10 cellular contexts compared by ENCODE assay signal in genomic region chr19:41377977-41378707, GRCh38. TPM values are rescaled to one million over a fixed set of nuclear protein-coding genes. Genes with fewer than 3 reads are reported as not detected.
A peak's percentile ranks its signal among the peaks of the same experiment; 100 is the strongest.
DNase-seq lines count a peak whose midpoint lies in the region; ATAC-seq, FAIRE-seq and TF ChIP-seq lines count a peak whose summit lies in the region.
"Had no signal": no experiment of that assay in that cellular context is flagged by ENCODE, and none has a peak within 500 bp of the region (broad histone marks: within the 10 kb centered on the region; RNA-seq: fewer than 3 reads in every experiment).

No MANE protein-coding gene starts in this region.

- H3K56ac ChIP-seq in IMR-90 (ENCODE audit: extremely low read depth, insufficient read depth, low read length), result no peak overlapping the region

- H3K9me1 ChIP-seq in IMR-90 (ENCODE audit: insufficient read depth, low read length), result peaks cover 10% of the 10 kb centered on the region

- DNase-seq in A549 (ENCODE audit: low read depth in 1 of 2, low spot score in 1 of 2), result no peak
- peak; percentile 71 for DNase-seq in GM13977 (ENCODE audit: low spot score)
- DNase-seq in IMR-90, result no peak
- no peak for DNase-seq in fibroblast of mammary gland (ENCODE audit: low read depth)
- no peak for DNase-seq in AML-193 (lab: John Stamatoyannopoulos, UW)
- no peak for DNase-seq in mesenteric fat pad (ENCODE audit: low spot score)
- DNase-seq: tibial artery had no signal

- no peak overlapping the region for H3K4me2 ChIP-seq in A549
- H3K4me2 ChIP-seq in IMR-90 (ENCODE audit: low read depth, low read length), result no peak overlapping the region

- no peak overlapping the region for H4K5ac ChIP-seq in IMR-90 (ENCODE audit: low read depth, low read length)

- H3K27ac ChIP-seq in A549 (no peak overlapping the region), IMR-90 (ENCODE audit: insufficient read depth, low read length) (no peak overlapping the region)

- no peak overlapping the region for H2AK9ac ChIP-seq in IMR-90 (replicated peaks; ENCODE audit: low read depth, low read length, poor library complexity)

- no peak overlapping the region for H3K4ac ChIP-seq in IMR-90 (ENCODE audit: low read depth, low read length)

- POLR2A ChIA-PET in A549 (lab: Yijun Ruan, JAX) (interaction anchor here (1.1 to 1.3 kb wide), 2 partner anchors 9 to 61 kb away, joined by 4 to 5 read pairs; no protein-coding TSS in a partner anchor), IMR-90 (lab: Charles Lee; ENCODE audit: unreplicated experiment) (no interaction called here)

- no peak for TF ChIP-seq CTCF in A549 (IDR thresholded peaks at IDR 0.05)
- TF ChIP-seq CTCF in GM13977 (IDR thresholded peaks at IDR 0.05; ENCODE audit: extremely low read depth, insufficient read depth, missing control alignments), result peak; percentile 45
- peak; percentile 14; the same call in 1 of the 2 replicates for TF ChIP-seq CTCF in IMR-90 (conservative IDR thresholded peaks at IDR 0.05; ENCODE audit: low read depth, low read length)
- peak; percentile 1 for TF ChIP-seq CTCF in fibroblast of mammary gland (conservative IDR thresholded peaks at IDR 0.05; ENCODE audit: control insufficient read depth, insufficient read depth, low read depth, low read length)

- peak; percentile 31 to 35; a peak in 5 of 6 replicates for ATAC-seq in A549
- ATAC-seq in IMR-90 (ENCODE audit: low read depth), result no peak
- no peak for ATAC-seq in HG03280 (IDR thresholded peaks at IDR 0.05; ENCODE audit: unreplicated experiment)
- ATAC-seq in HG03025 (IDR thresholded peaks at IDR 0.05; ENCODE audit: low FRiP score, unreplicated experiment), result no peak
- ATAC-seq: right cardiac atrium had no signal

- no peak overlapping the region for H3K23ac ChIP-seq in IMR-90 (ENCODE audit: low read depth, low read length)

- dilution Hi-C loops in IMR-90 (cut with HindIII; ENCODE audit: low sequenced_read_pairs, unreplicated experiment), result no loop called here

- H3K9me3 ChIP-seq in A549 (no peaks in the 10 kb centered on the region), IMR-90 (ENCODE audit: control insufficient read depth, insufficient read depth, low read length) (no peaks in the 10 kb centered on the region)
- H3K9me3 ChIP-seq: tibial artery had no signal

- H3K4me1 ChIP-seq in A549 (peaks cover 18% of the 10 kb centered on the region), IMR-90 (ENCODE audit: control insufficient read depth, insufficient read depth, low read length) (peaks cover 7% of the 10 kb centered on the region)

- no peak overlapping the region for H3K14ac ChIP-seq in IMR-90 (replicated peaks; ENCODE audit: low read depth, low read length)

- H4K8ac ChIP-seq in IMR-90 (ENCODE audit: low read depth in 2 of 2, low read length in 2 of 2), result no peak overlapping the region

- TF ChIP-seq EP300 in A549 (IDR thresholded peaks at IDR 0.05), result no peak

- no peak for FAIRE-seq in A549 (lab: Jason Lieb, UNC)

- no peaks in the 10 kb centered on the region for H3K27me3 ChIP-seq in IMR-90 (ENCODE audit: control insufficient read depth, insufficient read depth, low read length)
- H3K27me3 ChIP-seq: tibial artery had no signal

- no peak overlapping the region for H4K91ac ChIP-seq in IMR-90 (ENCODE audit: insufficient read depth, low read depth, low read length)

- WGBS in A549 (ENCODE audit: missing lambda C conversion rate), result 90% methylated on average over 9 of the region's 9 CpGs
- WGBS in IMR-90 (ENCODE audit: extremely low coverage in 2 of 2, insufficient read length in 1 of 2), 2 experiments, result 61% methylated on average over 2 of the region's 9 CpGs; no CpG with 5 or more reads in 1 of the 2 experiments

- no peak overlapping the region for H2BK15ac ChIP-seq in IMR-90 (ENCODE audit: low read depth, low read length)

- CTCF ChIA-PET in A549 (lab: Yijun Ruan, JAX), result interaction anchor here (0.6 to 7.6 kb wide), 13 partner anchors 10 to 1064 kb away, joined by 3 to 37 read pairs (median 5); partner anchors contain the start of gene B9D2
- CTCF ChIA-PET in IMR-90 (lab: Yijun Ruan, JAX), result no interaction called here

- no peak overlapping the region for H2BK5ac ChIP-seq in IMR-90 (ENCODE audit: low read depth, low read length, poor library complexity, severe bottlenecking)

- in situ Hi-C loops in GM13977 (cut with MboI; ENCODE audit: low pct_unique_long_range_greater_than_20kb, low sequenced_read_pairs, unreplicated experiment) (no loop called here), IMR-90 (cut with MboI; ENCODE audit: low sequenced_read_pairs) (no loop called here)

- no peak overlapping the region for H3K18ac ChIP-seq in IMR-90 (ENCODE audit: low read depth, low read length)

- H3K36me3 ChIP-seq in IMR-90 (ENCODE audit: control insufficient read depth, insufficient read depth, low read length), result peaks cover 4% of the 10 kb centered on the region; the same call in 1 of the 2 replicates

- BruUV-seq in IMR-90 (replicated peaks; lab: Mats Ljungman, UMichigan), result no TSS peak

- H4K20me1 ChIP-seq in IMR-90 (ENCODE audit: insufficient read depth, low read length), result peaks cover 3% of the 10 kb centered on the region; the same call in 1 of the 2 replicates

- H3K4me3 ChIP-seq in A549, result no peak overlapping the region
- H3K4me3 ChIP-seq in IMR-90 (ENCODE audit: insufficient read depth, low read depth, low read length), result no peak overlapping the region
- no peak overlapping the region for H3K4me3 ChIP-seq in fibroblast of mammary gland (ENCODE audit: control insufficient read depth, low read depth, low read length)
- H3K4me3 ChIP-seq: tibial artery had no signal

- H2BK120ac ChIP-seq in IMR-90 (ENCODE audit: low read depth, low read length), result no peak overlapping the region

- no peak for TF ChIP-seq RAD21 in A549 (conservative IDR thresholded peaks at IDR 0.05 in 1 of 2, IDR thresholded peaks at IDR 0.05 in 1 of 2)
- no peak for TF ChIP-seq RAD21 in IMR-90 (IDR thresholded peaks at IDR 0.05; ENCODE audit: low read length)

- H3K9ac ChIP-seq in IMR-90 (ENCODE audit: low read depth, low read length), result no peak overlapping the region

- no peak overlapping the region for H2BK20ac ChIP-seq in IMR-90 (ENCODE audit: low read depth, low read length)

- intact Hi-C loops in IMR-90 (cut with micrococcal nuclease), result no loop called here

- H2AFZ ChIP-seq in IMR-90 (replicated peaks; ENCODE audit: low read length, poor library complexity), result no peak overlapping the region

- no peak for TF ChIP-seq POLR2A in A549 (IDR thresholded peaks at IDR 0.05; ENCODE audit: low read length)
- no peak for TF ChIP-seq POLR2A in IMR-90 (IDR thresholded peaks at IDR 0.05; ENCODE audit: low read depth, low read length)

- peaks cover 0 to 18% of the 10 kb centered on the region in 2 experiments; a peak in 3 of 4 replicates for H3K79me1 ChIP-seq in IMR-90 (ENCODE audit: low read depth in 1 of 2, low read length in 2 of 2)

- no peak overlapping the region for H2AK5ac ChIP-seq in IMR-90 (ENCODE audit: low read depth, low read length)

RNA-seq across cellular contexts. Expression of gene TMEM91, which starts 1.8 kb away (rescaled TPM):
- 5.2 and 6.8 TPM in 2 replicates for polyA plus RNA-seq in A549 (2011; rRNA removed)
- polyA plus RNA-seq in A549 (2012; cell fraction: cytosol; rRNA removed), result 3.8 and 4.8 TPM in 2 replicates
- polyA plus RNA-seq in A549 (2012; cell fraction: nucleus; rRNA removed), result 42.0 and 58.0 TPM in 2 replicates
- polyA plus RNA-seq in A549 (2017; fragmentation: RNase III; extraction: RNeasy Plus Mini Kit Qiagen cat#74134 plus additional on column Dnase treatment), result 3.7 to 4.6 TPM (median 4.0 TPM) in 3 replicates
- polyA minus RNA-seq in A549 (2011; rRNA and poly(A)+ RNA removed), result 15.4 and 20.2 TPM in 2 replicates
- 1.4 and 1.9 TPM in 2 replicates for total RNA-seq in IMR-90 (2012; rRNA removed)
- polyA plus RNA-seq in IMR-90 (2012; rRNA removed), result 4.8 and 5.5 TPM in 2 replicates
- 4.8 and 7.3 TPM in 2 replicates for polyA plus RNA-seq in IMR-90 (2012; cell fraction: cytosol; rRNA removed)
- polyA plus RNA-seq in IMR-90 (2012; cell fraction: nucleus; rRNA removed; ENCODE audit: low replicate concordance), result 28.2 and 31.9 TPM in 2 replicates
- 10.0 TPM for total RNA-seq in mesenteric fat pad

RNA-seq across cellular contexts. Expression of gene B9D2, which starts 14.2 kb away (rescaled TPM):
- polyA plus RNA-seq in A549 (2011; rRNA removed) (17.5 and 19.6 TPM in 2 replicates), A549 (2017; fragmentation: RNase III; extraction: RNeasy Plus Mini Kit Qiagen cat#74134 plus additional on column Dnase treatment) (22.5 to 26.1 TPM (median 24.4 TPM) in 3 replicates), IMR-90 (2012; rRNA removed) (9.7 and 11.5 TPM in 2 replicates)
- 45.5 and 46.6 TPM in 2 replicates for polyA plus RNA-seq in A549 (2012; cell fraction: cytosol; rRNA removed)
- polyA plus RNA-seq in A549 (2012; cell fraction: nucleus; rRNA removed), result 36.9 and 40.6 TPM in 2 replicates
- 3.8 and 7.4 TPM in 2 replicates for polyA minus RNA-seq in A549 (2011; rRNA and poly(A)+ RNA removed)
- total RNA-seq in IMR-90 (2012; rRNA removed) (4.7 and 6.1 TPM in 2 replicates), mesenteric fat pad (3.5 TPM)
- 10.3 and 13.1 TPM in 2 replicates for polyA plus RNA-seq in IMR-90 (2012; cell fraction: cytosol; rRNA removed)
- polyA plus RNA-seq in IMR-90 (2012; cell fraction: nucleus; rRNA removed; ENCODE audit: low replicate concordance), result 4.0 and 7.2 TPM in 2 replicates

RNA-seq across cellular contexts. Expression of gene EXOSC5, which starts 19.0 kb away (rescaled TPM):
- polyA plus RNA-seq in A549 (2011; rRNA removed) (63.7 and 72.3 TPM in 2 replicates), A549 (2017; fragmentation: RNase III; extraction: RNeasy Plus Mini Kit Qiagen cat#74134 plus additional on column Dnase treatment) (99.0 to 109 TPM (median 103 TPM) in 3 replicates), IMR-90 (2012; rRNA removed) (25.2 and 34.0 TPM in 2 replicates)
- polyA plus RNA-seq in A549 (2012; cell fraction: cytosol; rRNA removed), result 177 and 195 TPM in 2 replicates
- 145 and 165 TPM in 2 replicates for polyA plus RNA-seq in A549 (2012; cell fraction: nucleus; rRNA removed)
- polyA minus RNA-seq in A549 (2011; rRNA and poly(A)+ RNA removed), result 17.8 and 26.2 TPM in 2 replicates
- total RNA-seq in IMR-90 (2012; rRNA removed) (11.4 and 19.0 TPM in 2 replicates), mesenteric fat pad (9.6 TPM)
- polyA plus RNA-seq in IMR-90 (2012; cell fraction: cytosol; rRNA removed), result 26.6 and 36.2 TPM in 2 replicates
- 7.0 and 16.4 TPM in 2 replicates for polyA plus RNA-seq in IMR-90 (2012; cell fraction: nucleus; rRNA removed; ENCODE audit: low replicate concordance)

RNA-seq across cellular contexts. Expression of gene BCKDHA, which starts 19.5 kb away (rescaled TPM):
- polyA plus RNA-seq in A549 (2011; rRNA removed) (42.9 and 43.9 TPM in 2 replicates), A549 (2017; fragmentation: RNase III; extraction: RNeasy Plus Mini Kit Qiagen cat#74134 plus additional on column Dnase treatment) (39.2 to 46.4 TPM (median 44.4 TPM) in 3 replicates), IMR-90 (2012; rRNA removed) (7.6 and 9.6 TPM in 2 replicates)
- 62.0 and 96.3 TPM in 2 replicates for polyA plus RNA-seq in A549 (2012; cell fraction: cytosol; rRNA removed)
- 96.2 and 124 TPM in 2 replicates for polyA plus RNA-seq in A549 (2012; cell fraction: nucleus; rRNA removed)
- polyA minus RNA-seq in A549 (2011; rRNA and poly(A)+ RNA removed), result 36.4 and 39.4 TPM in 2 replicates
- total RNA-seq in IMR-90 (2012; rRNA removed) (6.4 and 7.7 TPM in 2 replicates), mesenteric fat pad (5.7 TPM)
- polyA plus RNA-seq in IMR-90 (2012; cell fraction: cytosol; rRNA removed), result 11.8 and 37.7 TPM in 2 replicates
- polyA plus RNA-seq in IMR-90 (2012; cell fraction: nucleus; rRNA removed; ENCODE audit: low replicate concordance), result 13.5 and 42.6 TPM in 2 replicates

RNA-seq across cellular contexts. Expression of gene TGFB1, which starts 24.4 kb away (rescaled TPM):
- polyA plus RNA-seq in A549 (2011; rRNA removed), result 6.0 and 13.2 TPM in 2 replicates
- polyA plus RNA-seq in A549 (2012; cell fraction: cytosol; rRNA removed), result 21.3 and 30.8 TPM in 2 replicates
- polyA plus RNA-seq in A549 (2012; cell fraction: nucleus; rRNA removed), result 70.8 and 74.9 TPM in 2 replicates
- polyA plus RNA-seq in A549 (2017; fragmentation: RNase III; extraction: RNeasy Plus Mini Kit Qiagen cat#74134 plus additional on column Dnase treatment), result 63.4 to 86.4 TPM (median 83.2 TPM) in 3 replicates
- 24.8 and 51.1 TPM in 2 replicates for polyA minus RNA-seq in A549 (2011; rRNA and poly(A)+ RNA removed)
- total RNA-seq in IMR-90 (2012; rRNA removed), result 3.2 and 3.9 TPM in 2 replicates
- 26.7 and 27.8 TPM in 2 replicates for polyA plus RNA-seq in IMR-90 (2012; rRNA removed)
- 26.6 and 36.6 TPM in 2 replicates for polyA plus RNA-seq in IMR-90 (2012; cell fraction: cytosol; rRNA removed)
- polyA plus RNA-seq in IMR-90 (2012; cell fraction: nucleus; rRNA removed; ENCODE audit: low replicate concordance), result 47.5 and 90.5 TPM in 2 replicates
- total RNA-seq in mesenteric fat pad, result 54.3 TPM

Comparison
In these comparisons a context has a peak if more than half of its experiments do, and no peak if none do; other contexts are left out.
1. ATAC-seq: peak in A549 (2 of 2); none in IMR-90 (single experiment), HG03280 (single experiment) and HG03025 (single experiment).